35 cellular contexts compared by ENCODE assay signal in genomic region chr6:3656076-3656475, GRCh38.
"Had no signal": no experiment of that assay in that cellular context is flagged by ENCODE, and none has a peak within 500 bp of the region (broad histone marks: within the 10 kb centered on the region; RNA-seq: fewer than 3 reads in every experiment).

No MANE protein-coding gene starts in this region.

- H3K4me3 ChIP-seq: adrenal gland, body of pancreas, breast epithelium had no signal

- ATAC-seq: activated CD8-positive, alpha-beta T cell treated with anti-CD3 and anti-CD28 coated beads for 36 hours; activated naive CD4-positive, alpha-beta T cell treated with anti-CD3 and anti-CD28 coated beads, Interleukin-2, amount 50 U/mL, for 72 hours; activated T-cell treated with anti-CD3 and anti-CD28 coated beads, Interleukin-2, amount 50 U/mL, for 4 hours; activated T-cell treated with anti-CD3 and anti-CD28 coated beads, Interleukin-2, amount 50 U/mL, for 72 hours; activated T-helper 17 cell treated with anti-CD3 and anti-CD28 coated beads, Interleukin-2, amount 50 U/mL, for 72 hours; body of pancreas had no signal

- H3K27me3 Mint-ChIP-seq: activated naive CD8-positive, alpha-beta T cell treated with anti-CD3 and anti-CD28 coated beads for 36 hours had no signal

- H3K27ac ChIP-seq: adrenal gland, body of pancreas, brain microvascular endothelial cell, breast epithelium, VCaP had no signal

- H3K4me3 Mint-ChIP-seq: activated B cell treated with CpG ODN at 0.5 μM for 24 hours; activated CD4-positive, alpha-beta memory T cell treated with anti-CD3 and anti-CD28 coated beads for 36 hours; activated CD4-positive, alpha-beta T cell treated with anti-CD3 and anti-CD28 coated beads, Interleukin-2, amount 10 ng/mL, durations not matched to agents 24 days and 14 days; activated CD8-positive, alpha-beta T cell treated with anti-CD3 and anti-CD28 coated beads for 36 hours; activated naive CD4-positive, alpha-beta T cell treated with anti-CD3 and anti-CD28 coated beads for 36 hours; activated naive CD8-positive, alpha-beta T cell treated with anti-CD3 and anti-CD28 coated beads for 36 hours; activated T-cell treated with anti-CD3 and anti-CD28 coated beads, Interleukin-2, amount 50 U/mL, for 4 hours; activated T-cell treated with anti-CD3 and anti-CD28 coated beads, Interleukin-2, amount 50 U/mL, for 72 hours; activated T-helper 1 cell treated with anti-CD3 and anti-CD28 coated beads, Interleukin-12 subunit alpha, Interleukin-12 subunit beta, Interleukin-2, Interleukin-4 antibody, amounts not matched to agents 30 ng/mL and 10 ng/mL and 1 ng/mL, durations not matched to agents 14 hours and 24 hours and 36 hours; activated T-helper 17 cell treated with anti-CD3 and anti-CD28 coated beads, Interleukin-2, amount 50 U/mL, for 72 hours; T-helper 1 cell treated with Interleukin-12 subunit alpha and Interleukin-12 subunit beta and Interleukin-4 antibody, amounts not matched to agents 30 μg/mL and 1 μg/mL, for 36 hours; T-helper 2 cell treated with Interferon-gamma antibody and Interleukin-4, amounts not matched to agents 5 μg/mL and 100 μg/mL, for 36 hours had no signal

- H3K9me3 ChIP-seq: adrenal gland, body of pancreas, breast epithelium had no signal

- H3K4me1 Mint-ChIP-seq: activated B cell treated with CpG ODN at 0.5 μM for 24 hours; activated CD4-positive, alpha-beta T cell treated with anti-CD3 and anti-CD28 coated beads, Interleukin-2, amount 10 ng/mL, durations not matched to agents 24 days and 14 days; activated naive CD8-positive, alpha-beta T cell treated with anti-CD3 and anti-CD28 coated beads for 36 hours; activated T-helper 17 cell treated with anti-CD3 and anti-CD28 coated beads, Interleukin-2, amount 50 U/mL, for 72 hours had no signal

- DNase-seq: activated B cell treated with CpG ODN at 0.5 μM for 24 hours; activated CD4-positive, alpha-beta memory T cell treated with anti-CD3 and anti-CD28 coated beads for 36 hours; activated CD4-positive, alpha-beta T cell treated with anti-CD3 and anti-CD28 coated beads for 4 hours; activated CD4-positive, alpha-beta T cell treated with anti-CD3 and anti-CD28 coated beads, Interleukin-2, amount 10 ng/mL, durations not matched to agents 24 days and 14 days; activated CD4-positive, alpha-beta T cell treated with anti-CD3 and anti-CD28 coated beads, Interleukin-2, amount 50 U/mL, for 1 hour; activated CD4-positive, alpha-beta T cell treated with anti-CD3 and anti-CD28 coated beads, Interleukin-2, amount 50 U/mL, for 4 hours; activated CD4-positive, CD25-positive, alpha-beta regulatory T cell treated with anti-CD3 and anti-CD28 coated beads, Interleukin-2, amount 50 U/mL, for 72 hours; activated CD8-positive, alpha-beta memory T cell treated with anti-CD3 and anti-CD28 coated beads, Interleukin-2, amount 50 U/mL, for 4 hours; activated CD8-positive, alpha-beta T cell treated with anti-CD3 and anti-CD28 coated beads for 36 hours; activated effector memory CD4-positive, alpha-beta T cell treated with anti-CD3 and anti-CD28 coated beads, Interleukin-2, amount 50 U/mL, for 16 hours; activated gamma-delta T cell treated with Interleukin-2 at 50 U/mL for 16 hours; activated naive CD4-positive, alpha-beta T cell; activated naive CD4-positive, alpha-beta T cell treated with anti-CD3 and anti-CD28 coated beads for 36 hours; activated naive CD4-positive, alpha-beta T cell treated with anti-CD3 and anti-CD28 coated beads, Interleukin-2, amount 50 U/mL, for 16 hours; activated naive CD8-positive, alpha-beta T cell treated with anti-CD3 and anti-CD28 coated beads for 36 hours; activated T-cell treated with anti-CD3 and anti-CD28 coated beads for 4 hours; activated T-cell treated with anti-CD3 and anti-CD28 coated beads, Interleukin-2, amount 50 U/mL, for 1 hour; activated T-cell treated with anti-CD3 and anti-CD28 coated beads, Interleukin-2, amount 50 U/mL, for 4 hours; activated T-cell treated with anti-CD3 and anti-CD28 coated beads, Interleukin-2, amount 50 U/mL, for 72 hours; adrenal gland; amniotic stem cell; aorta; body of pancreas; brain microvascular endothelial cell; central memory CD4-positive, alpha-beta T cell; T-helper 1 cell; T-helper 2 cell; T-helper 9 cell had no signal

- H3K36me3 ChIP-seq: adrenal gland, brain microvascular endothelial cell, breast epithelium had no signal

- H3K9me3 Mint-ChIP-seq: activated B cell treated with CpG ODN at 0.5 μM for 24 hours; activated CD4-positive, alpha-beta memory T cell treated with anti-CD3 and anti-CD28 coated beads for 36 hours; activated CD4-positive, alpha-beta T cell treated with anti-CD3 and anti-CD28 coated beads, Interleukin-2, amount 10 ng/mL, durations not matched to agents 24 days and 14 days; activated CD8-positive, alpha-beta T cell treated with anti-CD3 and anti-CD28 coated beads for 36 hours; activated naive CD4-positive, alpha-beta T cell treated with anti-CD3 and anti-CD28 coated beads for 36 hours; activated naive CD4-positive, alpha-beta T cell treated with anti-CD3 and anti-CD28 coated beads, Interleukin-2, amount 50 U/mL, for 72 hours; activated naive CD8-positive, alpha-beta T cell treated with anti-CD3 and anti-CD28 coated beads for 36 hours; activated T-cell treated with anti-CD3 and anti-CD28 coated beads, Interleukin-2, amount 50 U/mL, for 4 hours; activated T-cell treated with anti-CD3 and anti-CD28 coated beads, Interleukin-2, amount 50 U/mL, for 72 hours; activated T-helper 1 cell treated with anti-CD3 and anti-CD28 coated beads, Interleukin-12 subunit alpha, Interleukin-12 subunit beta, Interleukin-2, Interleukin-4 antibody, amounts not matched to agents 30 ng/mL and 10 ng/mL and 1 ng/mL, durations not matched to agents 14 hours and 24 hours and 36 hours; activated T-helper 17 cell treated with anti-CD3 and anti-CD28 coated beads, Interleukin-2, amount 50 U/mL, for 72 hours; T-helper 1 cell treated with Interleukin-12 subunit alpha and Interleukin-12 subunit beta and Interleukin-4 antibody, amounts not matched to agents 30 μg/mL and 1 μg/mL, for 36 hours; T-helper 2 cell treated with Interferon-gamma antibody and Interleukin-4, amounts not matched to agents 5 μg/mL and 100 μg/mL, for 36 hours had no signal

- H3K27ac Mint-ChIP-seq: activated B cell treated with CpG ODN at 0.5 μM for 24 hours; activated CD4-positive, alpha-beta memory T cell treated with anti-CD3 and anti-CD28 coated beads for 36 hours; activated CD4-positive, alpha-beta T cell treated with anti-CD3 and anti-CD28 coated beads, Interleukin-2, amount 10 ng/mL, durations not matched to agents 24 days and 14 days; activated CD8-positive, alpha-beta T cell treated with anti-CD3 and anti-CD28 coated beads for 36 hours; activated naive CD4-positive, alpha-beta T cell treated with anti-CD3 and anti-CD28 coated beads for 36 hours; activated naive CD4-positive, alpha-beta T cell treated with anti-CD3 and anti-CD28 coated beads, Interleukin-2, amount 50 U/mL, for 72 hours; activated naive CD8-positive, alpha-beta T cell treated with anti-CD3 and anti-CD28 coated beads for 36 hours; activated T-cell treated with anti-CD3 and anti-CD28 coated beads, Interleukin-2, amount 50 U/mL, for 72 hours; activated T-helper 1 cell treated with anti-CD3 and anti-CD28 coated beads, Interleukin-12 subunit alpha, Interleukin-12 subunit beta, Interleukin-2, Interleukin-4 antibody, amounts not matched to agents 30 ng/mL and 10 ng/mL and 1 ng/mL, durations not matched to agents 14 hours and 24 hours and 36 hours; activated T-helper 17 cell treated with anti-CD3 and anti-CD28 coated beads, Interleukin-2, amount 50 U/mL, for 72 hours; T-helper 1 cell treated with Interleukin-12 subunit alpha and Interleukin-12 subunit beta and Interleukin-4 antibody, amounts not matched to agents 30 μg/mL and 1 μg/mL, for 36 hours; T-helper 2 cell treated with Interferon-gamma antibody and Interleukin-4, amounts not matched to agents 5 μg/mL and 100 μg/mL, for 36 hours had no signal

- H3K36me3 Mint-ChIP-seq: activated CD4-positive, alpha-beta memory T cell treated with anti-CD3 and anti-CD28 coated beads for 36 hours; activated naive CD4-positive, alpha-beta T cell treated with anti-CD3 and anti-CD28 coated beads, Interleukin-2, amount 50 U/mL, for 72 hours; activated naive CD8-positive, alpha-beta T cell treated with anti-CD3 and anti-CD28 coated beads for 36 hours had no signal

- H3K4me1 ChIP-seq: adrenal gland, body of pancreas, breast epithelium had no signal

- H3K27me3 ChIP-seq: adrenal gland, body of pancreas, brain microvascular endothelial cell, breast epithelium had no signal
